ENCODE assay signal across 1 cellular context in the genomic region with DNA sequence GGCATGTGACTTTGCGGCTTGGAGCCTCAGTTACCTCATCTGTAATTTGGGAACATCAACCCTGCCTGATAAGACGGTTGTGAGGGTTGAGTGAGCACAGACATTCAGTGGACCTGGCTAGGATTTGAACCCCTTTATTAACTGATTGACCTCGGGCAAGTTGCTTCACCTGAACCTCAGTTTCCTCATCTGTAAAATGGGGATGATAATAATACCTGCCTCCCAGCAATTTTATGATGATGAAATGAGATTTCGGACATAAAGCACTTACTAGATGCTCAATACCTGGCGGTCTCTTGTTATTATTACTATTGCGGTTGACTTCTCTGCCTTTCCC.
A peak's percentile ranks its signal among the peaks of the same experiment; 100 is the strongest.
TF ChIP-seq lines count a peak whose summit lies in the region.

No MANE protein-coding gene starts in this region.

TF ChIP-seq in K562, 482 proteins besides CTCF, POLR2A, EP300 and RAD21:
- TF ChIP-seq RBM25 (IDR thresholded peaks at IDR 0.05; ENCODE audit: low read depth, low read length, severe bottlenecking) (peak; percentile 96), CHD4 (IDR thresholded peaks at IDR 0.05; ENCODE audit: insufficient read depth, insufficient replicate concordance, low read depth, low read length, poor library complexity, severe bottlenecking) (peak; percentile 74), MTA1 (IDR thresholded peaks at IDR 0.05; ENCODE audit: borderline replicate concordance) (no peak), ZNF280B (CRISPR knock-in tag; IDR thresholded peaks at IDR 0.05) (no peak), ADNP (tag; IDR thresholded peaks at IDR 0.05) (peak; percentile 90), HDAC2 (IDR thresholded peaks at IDR 0.05) (peak; percentile 59; the same call in 1 of the 2 replicates), ETV5 (CRISPR knock-in tag; IDR thresholded peaks at IDR 0.05; ENCODE audit: low read depth) (no peak), ESRRA (IDR thresholded peaks at IDR 0.05; ENCODE audit: borderline replicate concordance, low read depth) (peak; percentile 82), NFATC3 (IDR thresholded peaks at IDR 0.05) (no peak), CLOCK (CRISPR knock-in tag; IDR thresholded peaks at IDR 0.05; ENCODE audit: borderline replicate concordance) (no peak), KDM1A (IDR thresholded peaks at IDR 0.05) (peak; percentile 73 to 77), SMARCA5 (IDR thresholded peaks at IDR 0.05) (peak; percentile 65), RCOR1 (IDR thresholded peaks at IDR 0.05; ENCODE audit: borderline replicate concordance in 1 of 2, low read depth in 2 of 2, low read length in 2 of 2) (peak in 1 of 2 experiments; percentile 69; a peak in 3 of 4 replicates), BCOR (IDR thresholded peaks at IDR 0.05) (peak; percentile 90)
- TF ChIP-seq, protein P1, sequence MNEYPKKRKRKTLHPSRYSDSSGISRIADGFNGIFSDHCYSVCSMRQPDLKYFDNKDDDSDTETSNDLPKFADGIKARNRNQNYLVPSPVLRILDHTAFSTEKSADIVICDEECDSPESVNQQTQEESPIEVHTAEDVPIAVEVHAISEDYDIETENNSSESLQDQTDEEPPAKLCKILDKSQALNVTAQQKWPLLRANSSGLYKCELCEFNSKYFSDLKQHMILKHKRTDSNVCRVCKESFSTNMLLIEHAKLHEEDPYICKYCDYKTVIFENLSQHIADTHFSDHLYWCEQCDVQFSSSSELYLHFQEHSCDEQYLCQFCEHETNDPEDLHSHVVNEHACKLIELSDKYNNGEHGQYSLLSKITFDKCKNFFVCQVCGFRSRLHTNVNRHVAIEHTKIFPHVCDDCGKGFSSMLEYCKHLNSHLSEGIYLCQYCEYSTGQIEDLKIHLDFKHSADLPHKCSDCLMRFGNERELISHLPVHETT (CRISPR knock-in tag; conservative IDR thresholded peaks at IDR 0.05 in 1 of 2, IDR thresholded peaks at IDR 0.05 in 1 of 2): no peak
